Comparison of ENCODE assay signal across 1 cellular context in genomic region chr5:129593525-129593924, GRCh38.
TF ChIP-seq lines count a peak whose summit lies in the region.

No MANE protein-coding gene starts in this region.

TF ChIP-seq in GM23338, 12 proteins besides CTCF, POLR2A, EP300 and RAD21 (continued from another document):
- no peak for TF ChIP-seq REST (IDR thresholded peaks at IDR 0.05; ENCODE audit: unreplicated experiment)
- TF ChIP-seq CREB1 (CRISPR knock-in tag; IDR thresholded peaks at IDR 0.05; ENCODE audit: low read depth): no peak
- no peak for TF ChIP-seq EZH2phosphoT487 (IDR thresholded peaks at IDR 0.05; ENCODE audit: unreplicated experiment)
- TF ChIP-seq, protein P1, sequence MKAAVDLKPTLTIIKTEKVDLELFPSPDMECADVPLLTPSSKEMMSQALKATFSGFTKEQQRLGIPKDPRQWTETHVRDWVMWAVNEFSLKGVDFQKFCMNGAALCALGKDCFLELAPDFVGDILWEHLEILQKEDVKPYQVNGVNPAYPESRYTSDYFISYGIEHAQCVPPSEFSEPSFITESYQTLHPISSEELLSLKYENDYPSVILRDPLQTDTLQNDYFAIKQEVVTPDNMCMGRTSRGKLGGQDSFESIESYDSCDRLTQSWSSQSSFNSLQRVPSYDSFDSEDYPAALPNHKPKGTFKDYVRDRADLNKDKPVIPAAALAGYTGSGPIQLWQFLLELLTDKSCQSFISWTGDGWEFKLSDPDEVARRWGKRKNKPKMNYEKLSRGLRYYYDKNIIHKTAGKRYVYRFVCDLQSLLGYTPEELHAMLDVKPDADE (IDR thresholded peaks at IDR 0.05): no peak
